ENCODE assay signal across 1 cellular context in the genomic region with DNA sequence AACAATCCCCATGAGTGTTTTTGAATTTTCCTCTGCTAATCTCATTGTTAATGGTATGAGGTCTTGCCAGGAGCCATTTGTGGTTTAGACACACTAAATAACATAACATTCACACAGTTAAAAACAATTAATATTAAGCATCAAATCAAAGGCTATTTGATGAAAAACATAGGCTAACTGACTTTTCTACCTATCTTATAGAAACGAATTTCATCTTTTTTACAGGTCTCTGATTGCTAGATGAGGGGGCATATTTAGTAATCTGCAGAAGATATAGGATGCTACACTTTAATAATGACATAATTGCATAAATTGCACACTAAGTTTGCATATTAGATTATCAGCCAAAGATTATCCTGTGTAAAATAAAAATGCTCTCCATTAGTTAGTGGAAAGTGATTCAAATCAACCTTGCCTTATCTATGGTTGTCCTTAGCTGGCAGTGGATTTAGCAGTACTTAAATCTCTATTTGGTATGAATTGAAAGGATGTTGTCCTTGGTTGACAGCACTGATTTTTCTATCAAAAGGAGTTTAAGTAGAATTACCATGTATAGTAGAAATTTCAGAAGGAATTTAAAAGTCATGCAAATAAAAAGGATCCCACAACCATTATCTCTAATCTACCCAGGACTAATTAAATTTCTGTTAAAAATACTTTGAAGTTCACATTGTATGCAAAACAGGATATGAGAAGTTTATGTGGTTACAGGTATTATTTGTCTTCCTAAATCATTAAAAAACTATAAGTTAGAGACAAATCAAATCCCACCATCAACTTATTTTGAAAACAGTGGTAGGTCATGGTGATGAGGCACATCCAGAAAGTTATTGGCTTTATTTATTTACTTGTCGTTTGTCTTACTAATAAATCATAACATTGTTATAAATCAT.
TF ChIP-seq lines count a peak whose summit lies in the region.

No MANE protein-coding gene starts in this region.

TF ChIP-seq in IMR-90, 13 proteins besides CTCF, POLR2A, EP300 and RAD21:
- no peak for TF ChIP-seq USF2 (IDR thresholded peaks at IDR 0.05; ENCODE audit: low read depth, low read length)
- no peak for TF ChIP-seq RFX5 (IDR thresholded peaks at IDR 0.05; ENCODE audit: low read depth, low read length)
- TF ChIP-seq RCOR1 (IDR thresholded peaks at IDR 0.05; ENCODE audit: insufficient replicate concordance, low read length): no peak
- no peak for TF ChIP-seq MAZ (IDR thresholded peaks at IDR 0.05; ENCODE audit: borderline replicate concordance, low read depth, low read length)
- no peak for TF ChIP-seq BHLHE40 (IDR thresholded peaks at IDR 0.05; ENCODE audit: low read depth, low read length)
- TF ChIP-seq SMC3 (IDR thresholded peaks at IDR 0.05; ENCODE audit: low read depth, low read length): no peak
- TF ChIP-seq, protein P1, sequence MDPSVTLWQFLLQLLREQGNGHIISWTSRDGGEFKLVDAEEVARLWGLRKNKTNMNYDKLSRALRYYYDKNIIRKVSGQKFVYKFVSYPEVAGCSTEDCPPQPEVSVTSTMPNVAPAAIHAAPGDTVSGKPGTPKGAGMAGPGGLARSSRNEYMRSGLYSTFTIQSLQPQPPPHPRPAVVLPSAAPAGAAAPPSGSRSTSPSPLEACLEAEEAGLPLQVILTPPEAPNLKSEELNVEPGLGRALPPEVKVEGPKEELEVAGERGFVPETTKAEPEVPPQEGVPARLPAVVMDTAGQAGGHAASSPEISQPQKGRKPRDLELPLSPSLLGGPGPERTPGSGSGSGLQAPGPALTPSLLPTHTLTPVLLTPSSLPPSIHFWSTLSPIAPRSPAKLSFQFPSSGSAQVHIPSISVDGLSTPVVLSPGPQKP (IDR thresholded peaks at IDR 0.05; ENCODE audit: borderline replicate concordance, low read depth, low read length): no peak
- no peak for TF ChIP-seq MAFK (IDR thresholded peaks at IDR 0.05; ENCODE audit: low read depth, low read length)
- TF ChIP-seq MXI1 (IDR thresholded peaks at IDR 0.05; ENCODE audit: borderline replicate concordance, low read depth, low read length): no peak
- no peak for TF ChIP-seq NFE2L2 (IDR thresholded peaks at IDR 0.05; ENCODE audit: low read depth, low read length)
- no peak for TF ChIP-seq CEBPB (IDR thresholded peaks at IDR 0.05; ENCODE audit: low read depth, low read length)
- no peak for TF ChIP-seq CHD1 (IDR thresholded peaks at IDR 0.05; ENCODE audit: low read depth, low read length)
- TF ChIP-seq FOS (IDR thresholded peaks at IDR 0.05; ENCODE audit: low read depth, low read length): no peak
